In the genomic region with DNA sequence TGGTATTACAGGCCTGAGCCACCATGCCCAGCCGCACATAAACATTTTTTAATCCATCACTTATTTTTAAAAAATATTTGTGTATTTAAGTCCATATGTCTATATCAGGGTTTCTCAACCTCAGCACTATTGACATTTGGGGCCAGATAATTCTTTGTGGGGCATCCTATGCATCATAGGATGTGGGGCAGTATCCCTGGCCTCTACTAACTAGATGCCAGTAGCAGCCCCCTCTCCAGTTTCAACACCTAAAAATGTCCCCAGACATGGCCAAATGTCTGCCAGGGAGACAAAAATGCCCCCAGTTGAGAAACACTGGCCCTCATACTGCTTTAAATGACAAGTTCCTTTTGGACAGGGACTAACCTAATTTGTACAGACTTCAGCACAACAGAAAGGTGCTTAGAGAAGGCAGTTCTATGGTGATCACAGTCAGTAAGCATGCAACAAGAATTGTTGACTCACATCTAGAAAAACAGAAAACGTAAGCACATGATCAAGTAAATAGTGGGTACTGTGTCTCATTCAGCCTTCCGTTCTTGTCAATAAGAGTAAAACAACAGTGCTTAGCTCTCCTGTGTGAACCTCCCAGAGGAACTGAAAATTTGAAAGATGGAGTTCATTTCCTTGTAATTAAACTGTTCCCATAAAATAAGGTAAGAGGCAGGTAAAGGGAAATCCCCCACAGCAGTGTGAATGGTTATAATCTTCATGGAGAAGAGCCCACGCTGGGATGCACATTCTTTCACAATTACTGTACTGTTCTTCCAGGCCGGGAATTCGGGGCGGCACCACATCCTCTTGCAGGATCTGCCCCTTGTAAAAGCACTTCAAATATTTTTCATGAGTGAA, we compare ENCODE assay signal across 1 cellular context.
TF ChIP-seq lines count a peak whose summit lies in the region.

No MANE protein-coding gene starts in this region.

TF ChIP-seq in GM12878, 131 proteins besides CTCF, POLR2A, EP300 and RAD21 (continued from another document):
- TF ChIP-seq SREBF2 (IDR thresholded peaks at IDR 0.05; ENCODE audit: low read length) (no peak), CREM (IDR thresholded peaks at IDR 0.05; ENCODE audit: low read depth) (peak; percentile 59; the same call in 1 of the 2 replicates), SPI1 (IDR thresholded peaks at IDR 0.05; ENCODE audit: borderline replicate concordance, insufficient read depth, low read depth, low read length) (peak; percentile 68), IKZF2 (IDR thresholded peaks at IDR 0.05) (peak in 1 of 2 experiments; percentile 31; a peak in 2 of 4 replicates), CREB1 (IDR thresholded peaks at IDR 0.05; ENCODE audit: low read depth) (0 out of 2 replicates have a peak, but pooled peaks have one; percentile 28), RUNX3 (IDR thresholded peaks at IDR 0.05; ENCODE audit: low read length) (peak; percentile 42; the same call in 1 of the 2 replicates), IRF4 (IDR thresholded peaks at IDR 0.05; ENCODE audit: low read depth, low read length) (peak; percentile 69; the same call in 1 of the 2 replicates), NFIC (IDR thresholded peaks at IDR 0.05; ENCODE audit: low read depth, low read length) (peak; percentile 26; the same call in 1 of the 2 replicates), BMI1 (IDR thresholded peaks at IDR 0.05; ENCODE audit: borderline replicate concordance) (no peak), CEBPB (IDR thresholded peaks at IDR 0.05; ENCODE audit: borderline replicate concordance in 1 of 2, low read depth in 2 of 2, low read length in 2 of 2) (no peak), GABPA (IDR thresholded peaks at IDR 0.05; ENCODE audit: low read depth) (0 out of 2 replicates have a peak, but pooled peaks have one; percentile 27), JUNB (IDR thresholded peaks at IDR 0.05) (peak; percentile 84), MTA2 (IDR thresholded peaks at IDR 0.05; ENCODE audit: low read depth) (0 out of 2 replicates have a peak, but pooled peaks have one; percentile 14), ETV6 (conservative IDR thresholded peaks at IDR 0.05 in 1 of 2, IDR thresholded peaks at IDR 0.05 in 1 of 2; ENCODE audit: borderline replicate concordance in 1 of 2, low read depth in 1 of 2) (peak in 1 of 2 experiments; percentile 73; a peak in 2 of 4 replicates), IKZF1 (conservative IDR thresholded peaks at IDR 0.05) (peak; percentile 39; the same call in 1 of the 2 replicates), ATF7 (IDR thresholded peaks at IDR 0.05; ENCODE audit: low read depth) (no peak)
- TF ChIP-seq, protein P1, sequence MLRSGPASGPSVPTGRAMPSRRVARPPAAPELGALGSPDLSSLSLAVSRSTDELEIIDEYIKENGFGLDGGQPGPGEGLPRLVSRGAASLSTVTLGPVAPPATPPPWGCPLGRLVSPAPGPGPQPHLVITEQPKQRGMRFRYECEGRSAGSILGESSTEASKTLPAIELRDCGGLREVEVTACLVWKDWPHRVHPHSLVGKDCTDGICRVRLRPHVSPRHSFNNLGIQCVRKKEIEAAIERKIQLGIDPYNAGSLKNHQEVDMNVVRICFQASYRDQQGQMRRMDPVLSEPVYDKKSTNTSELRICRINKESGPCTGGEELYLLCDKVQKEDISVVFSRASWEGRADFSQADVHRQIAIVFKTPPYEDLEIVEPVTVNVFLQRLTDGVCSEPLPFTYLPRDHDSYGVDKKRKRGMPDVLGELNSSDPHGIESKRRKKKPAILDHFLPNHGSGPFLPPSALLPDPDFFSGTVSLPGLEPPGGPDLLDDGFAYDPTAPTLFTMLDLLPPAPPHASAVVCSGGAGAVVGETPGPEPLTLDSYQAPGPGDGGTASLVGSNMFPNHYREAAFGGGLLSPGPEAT (IDR thresholded peaks at IDR 0.05; ENCODE audit: low read depth): 0 out of 2 replicates have a peak, but pooled peaks have one; percentile 12
- TF ChIP-seq, protein P2, sequence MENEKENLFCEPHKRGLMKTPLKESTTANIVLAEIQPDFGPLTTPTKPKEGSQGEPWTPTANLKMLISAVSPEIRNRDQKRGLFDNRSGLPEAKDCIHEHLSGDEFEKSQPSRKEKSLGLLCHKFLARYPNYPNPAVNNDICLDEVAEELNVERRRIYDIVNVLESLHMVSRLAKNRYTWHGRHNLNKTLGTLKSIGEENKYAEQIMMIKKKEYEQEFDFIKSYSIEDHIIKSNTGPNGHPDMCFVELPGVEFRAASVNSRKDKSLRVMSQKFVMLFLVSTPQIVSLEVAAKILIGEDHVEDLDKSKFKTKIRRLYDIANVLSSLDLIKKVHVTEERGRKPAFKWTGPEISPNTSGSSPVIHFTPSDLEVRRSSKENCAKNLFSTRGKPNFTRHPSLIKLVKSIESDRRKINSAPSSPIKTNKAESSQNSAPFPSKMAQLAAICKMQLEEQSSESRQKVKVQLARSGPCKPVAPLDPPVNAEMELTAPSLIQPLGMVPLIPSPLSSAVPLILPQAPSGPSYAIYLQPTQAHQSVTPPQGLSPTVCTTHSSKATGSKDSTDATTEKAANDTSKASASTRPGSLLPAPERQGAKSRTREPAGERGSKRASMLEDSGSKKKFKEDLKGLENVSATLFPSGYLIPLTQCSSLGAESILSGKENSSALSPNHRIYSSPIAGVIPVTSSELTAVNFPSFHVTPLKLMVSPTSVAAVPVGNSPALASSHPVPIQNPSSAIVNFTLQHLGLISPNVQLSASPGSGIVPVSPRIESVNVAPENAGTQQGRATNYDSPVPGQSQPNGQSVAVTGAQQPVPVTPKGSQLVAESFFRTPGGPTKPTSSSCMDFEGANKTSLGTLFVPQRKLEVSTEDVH (IDR thresholded peaks at IDR 0.05; ENCODE audit: low read depth, partially characterized antibody): no peak
- TF ChIP-seq, protein P3, sequence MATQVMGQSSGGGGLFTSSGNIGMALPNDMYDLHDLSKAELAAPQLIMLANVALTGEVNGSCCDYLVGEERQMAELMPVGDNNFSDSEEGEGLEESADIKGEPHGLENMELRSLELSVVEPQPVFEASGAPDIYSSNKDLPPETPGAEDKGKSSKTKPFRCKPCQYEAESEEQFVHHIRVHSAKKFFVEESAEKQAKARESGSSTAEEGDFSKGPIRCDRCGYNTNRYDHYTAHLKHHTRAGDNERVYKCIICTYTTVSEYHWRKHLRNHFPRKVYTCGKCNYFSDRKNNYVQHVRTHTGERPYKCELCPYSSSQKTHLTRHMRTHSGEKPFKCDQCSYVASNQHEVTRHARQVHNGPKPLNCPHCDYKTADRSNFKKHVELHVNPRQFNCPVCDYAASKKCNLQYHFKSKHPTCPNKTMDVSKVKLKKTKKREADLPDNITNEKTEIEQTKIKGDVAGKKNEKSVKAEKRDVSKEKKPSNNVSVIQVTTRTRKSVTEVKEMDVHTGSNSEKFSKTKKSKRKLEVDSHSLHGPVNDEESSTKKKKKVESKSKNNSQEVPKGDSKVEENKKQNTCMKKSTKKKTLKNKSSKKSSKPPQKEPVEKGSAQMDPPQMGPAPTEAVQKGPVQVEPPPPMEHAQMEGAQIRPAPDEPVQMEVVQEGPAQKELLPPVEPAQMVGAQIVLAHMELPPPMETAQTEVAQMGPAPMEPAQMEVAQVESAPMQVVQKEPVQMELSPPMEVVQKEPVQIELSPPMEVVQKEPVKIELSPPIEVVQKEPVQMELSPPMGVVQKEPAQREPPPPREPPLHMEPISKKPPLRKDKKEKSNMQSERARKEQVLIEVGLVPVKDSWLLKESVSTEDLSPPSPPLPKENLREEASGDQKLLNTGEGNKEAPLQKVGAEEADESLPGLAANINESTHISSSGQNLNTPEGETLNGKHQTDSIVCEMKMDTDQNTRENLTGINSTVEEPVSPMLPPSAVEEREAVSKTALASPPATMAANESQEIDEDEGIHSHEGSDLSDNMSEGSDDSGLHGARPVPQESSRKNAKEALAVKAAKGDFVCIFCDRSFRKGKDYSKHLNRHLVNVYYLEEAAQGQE (IDR thresholded peaks at IDR 0.05; ENCODE audit: low read depth, low read length): no peak
